Comparison of ENCODE assay signal across 8 cellular contexts in the genomic region with DNA sequence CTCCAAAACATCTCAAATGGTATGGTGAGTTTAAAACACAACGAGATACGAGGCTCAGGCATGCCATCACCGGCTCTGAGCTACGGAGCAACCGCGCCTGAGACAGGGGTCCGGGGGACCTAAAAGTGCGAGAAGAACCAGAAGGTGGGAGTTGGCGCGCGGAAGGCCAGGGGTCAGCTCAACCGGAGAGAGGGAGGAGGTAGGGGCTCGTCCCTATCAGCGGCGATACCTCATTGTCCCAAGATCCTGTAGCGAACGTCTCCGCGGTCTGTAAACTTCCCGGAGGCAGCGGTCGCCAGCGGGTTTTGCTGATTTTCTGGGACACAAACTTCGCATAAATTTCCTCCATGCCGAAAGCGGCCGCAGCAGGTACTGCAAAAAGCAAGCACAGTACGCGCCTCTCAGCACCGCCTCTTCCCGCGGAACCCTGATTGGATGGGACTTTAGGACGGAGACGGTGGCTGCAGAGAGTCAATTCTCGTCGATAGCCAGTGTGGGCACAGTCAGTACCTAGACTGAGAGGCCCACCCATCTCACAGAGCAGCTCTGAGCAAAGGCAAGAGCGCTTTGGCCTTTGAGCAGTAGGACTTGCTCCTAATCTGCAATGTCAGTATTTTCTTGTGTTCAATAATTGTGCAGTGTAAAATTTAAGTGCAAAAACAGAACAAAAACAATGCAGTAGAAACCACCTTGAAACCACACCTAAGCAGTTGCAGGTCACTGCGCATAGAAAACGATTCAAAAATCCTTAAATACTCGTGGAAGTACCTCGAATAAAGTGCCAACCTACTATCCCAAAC. TPM values are rescaled to one million over a fixed set of nuclear protein-coding genes. Genes with fewer than 3 reads are reported as not detected.
DNase-seq lines count a peak whose midpoint lies in the region; FAIRE-seq and TF ChIP-seq lines count a peak whose summit lies in the region.

A gene with protein sequence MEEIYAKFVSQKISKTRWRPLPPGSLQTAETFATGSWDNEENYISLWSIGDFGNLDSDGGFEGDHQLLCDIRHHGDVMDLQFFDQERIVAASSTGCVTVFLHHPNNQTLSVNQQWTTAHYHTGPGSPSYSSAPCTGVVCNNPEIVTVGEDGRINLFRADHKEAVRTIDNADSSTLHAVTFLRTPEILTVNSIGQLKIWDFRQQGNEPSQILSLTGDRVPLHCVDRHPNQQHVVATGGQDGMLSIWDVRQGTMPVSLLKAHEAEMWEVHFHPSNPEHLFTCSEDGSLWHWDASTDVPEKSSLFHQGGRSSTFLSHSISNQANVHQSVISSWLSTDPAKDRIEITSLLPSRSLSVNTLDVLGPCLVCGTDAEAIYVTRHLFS (minus strand): TSS at position 383 of the 800 bp plus-strand sequence. CDS start 34 bp downstream, at position 349.

- peak; percentile 99 for TF ChIP-seq CTCF in neutrophil (IDR thresholded peaks at IDR 0.05)

- peak within 1 kb of the TSS; percentile 68 to 74 for H3K4me3 ChIP-seq in neutrophil (ENCODE audit: low read depth in 1 of 2, low read length in 1 of 2)

- FAIRE-seq in H54 (lab: Jason Lieb, UNC): peak; percentile 60

- H3K36me3 ChIP-seq in neutrophil: peaks cover 13% of the 10 kb centered on the region

- H3K27me3 ChIP-seq in neutrophil: no peaks in the 10 kb centered on the region

- TF ChIP-seq POLR2A in H54 (IDR thresholded peaks at IDR 0.05; ENCODE audit: low read depth, low read length): peak; percentile 67

- H3K4me1 ChIP-seq in neutrophil (ENCODE audit: control insufficient read depth in 1 of 2, insufficient read depth in 1 of 2, low read depth in 1 of 2, low read length in 1 of 2): peaks cover 34 to 35% of the 10 kb centered on the region in 2 experiments

- H3K9me3 ChIP-seq in neutrophil: no peaks in the 10 kb centered on the region

- peak; percentile 95 for DNase-seq in G401 (ENCODE audit: low spot score)
- DNase-seq in H54 (ENCODE audit: insufficient read length, low spot score): peak; percentile 57
- DNase-seq in M059J (ENCODE audit: low read depth): peak; percentile 95
- peak; percentile 49 for DNase-seq in SIG-M5 (lab: John Stamatoyannopoulos, UW)
- DNase-seq in activated gamma-delta T cell treated with Interleukin-2 at 50 U/mL for 16 hours: peak; percentile 94
- DNase-seq in foreskin melanocyte: peak; percentile 93
- peak; percentile 28 to 90 (median 79) for DNase-seq in substantia nigra (lab: John Stamatoyannopoulos, UW)

- in situ Hi-C loops in G401 (cut with HindIII; ENCODE audit: low sequenced_read_pairs): no loop called here

- H3K27ac ChIP-seq in neutrophil (peak within 1 kb of the TSS; percentile 74), substantia nigra (ENCODE audit: low read depth, low read length, poor library complexity, severe bottlenecking) (peak within 1 kb of the TSS; percentile 79)

RNA-seq across cellular contexts. Expression of the gene that starts here (rescaled TPM):
- 30.5 and 33.8 TPM in 2 replicates for total RNA-seq in G401 (2014; rRNA removed; shearing (Covaris generic))
- 70.0 and 93.3 TPM in 2 replicates for total RNA-seq in M059J (2014; rRNA removed; shearing (Covaris generic))

Comparison
In these comparisons a context has a peak if more than half of its experiments do, and no peak if none do; other contexts are left out.
1. Peak in every context shown above with its lines: DNase-seq, H3K4me3 ChIP-seq and H3K27ac ChIP-seq.